In the genomic region with DNA sequence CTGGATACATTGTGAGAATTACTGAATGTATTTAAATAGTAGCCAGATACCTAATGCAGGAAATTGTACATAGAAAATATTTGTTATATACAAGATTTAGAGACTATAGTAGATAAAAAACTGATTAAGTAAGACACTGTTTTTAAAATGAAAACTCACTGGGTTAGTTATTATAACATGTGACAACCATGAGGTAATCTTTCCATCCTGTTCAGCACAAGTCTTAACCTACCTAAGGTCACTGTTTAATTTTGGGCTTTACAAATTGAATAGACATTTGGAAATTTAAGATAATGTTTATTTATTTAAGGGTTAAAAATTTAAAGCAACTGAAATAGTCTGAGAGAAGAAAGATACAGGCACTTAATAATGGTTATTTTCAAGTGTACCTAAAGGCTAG, we compare ENCODE assay signal across 31 cellular contexts.
"Had no signal": no experiment of that assay in that cellular context is flagged by ENCODE, and none has a peak within 500 bp of the region (broad histone marks: within the 10 kb centered on the region; RNA-seq: fewer than 3 reads in every experiment).

No MANE protein-coding gene starts in this region.

- H3K4me3 Mint-ChIP-seq: activated B cell treated with CpG ODN at 0.5 μM for 24 hours; activated CD8-positive, alpha-beta memory T cell treated with anti-CD3 and anti-CD28 coated beads, Interleukin-2, amount 10 ng/mL, durations not matched to agents 7 days and 5 days; activated CD8-positive, alpha-beta T cell treated with anti-CD3 and anti-CD28 coated beads for 36 hours; activated naive CD4-positive, alpha-beta T cell treated with anti-CD3 and anti-CD28 coated beads, Interleukin-2, amount 10 ng/mL, durations not matched to agents 7 days and 5 days; activated naive CD8-positive, alpha-beta T cell treated with anti-CD3 and anti-CD28 coated beads, Interleukin-2, amount 10 ng/mL, durations not matched to agents 7 days and 5 days; activated T-helper 1 cell treated with anti-CD3 and anti-CD28 coated beads, Interleukin-12 subunit alpha, Interleukin-12 subunit beta, Interleukin-2, Interleukin-4 antibody, amounts not matched to agents 30 ng/mL and 10 ng/mL and 1 ng/mL, durations not matched to agents 14 hours and 24 hours and 36 hours; brain; dendritic cell treated with granulocyte-macrophage colony-stimulating factor and Interleukin-4, amounts not matched to agents 40 ng/mL and 50 ng/mL, for 4 days; endodermal cell; T-helper 17 cell; T-helper 2 cell treated with Interferon-gamma antibody and Interleukin-4, amounts not matched to agents 5 μg/mL and 100 μg/mL, for 36 hours had no signal

- H3K27me3 Mint-ChIP-seq: activated B cell treated with CpG ODN at 0.5 μM for 24 hours; activated CD8-positive, alpha-beta memory T cell treated with anti-CD3 and anti-CD28 coated beads, Interleukin-2, amount 10 ng/mL, durations not matched to agents 7 days and 5 days; activated CD8-positive, alpha-beta T cell treated with anti-CD3 and anti-CD28 coated beads for 36 hours; activated naive CD4-positive, alpha-beta T cell treated with anti-CD3 and anti-CD28 coated beads, Interleukin-2, amount 10 ng/mL, durations not matched to agents 7 days and 5 days; activated naive CD8-positive, alpha-beta T cell treated with anti-CD3 and anti-CD28 coated beads, Interleukin-2, amount 10 ng/mL, durations not matched to agents 7 days and 5 days; brain; dendritic cell treated with granulocyte-macrophage colony-stimulating factor and Interleukin-4, amounts not matched to agents 40 ng/mL and 50 ng/mL, for 4 days; T-helper 17 cell had no signal

- H3K27ac Mint-ChIP-seq: activated B cell treated with CpG ODN at 0.5 μM for 24 hours; activated CD8-positive, alpha-beta memory T cell treated with anti-CD3 and anti-CD28 coated beads, Interleukin-2, amount 10 ng/mL, durations not matched to agents 7 days and 5 days; activated CD8-positive, alpha-beta T cell treated with anti-CD3 and anti-CD28 coated beads for 36 hours; activated naive CD4-positive, alpha-beta T cell treated with anti-CD3 and anti-CD28 coated beads, Interleukin-2, amount 10 ng/mL, durations not matched to agents 7 days and 5 days; activated naive CD4-positive, alpha-beta T cell treated with anti-CD3 and anti-CD28 coated beads, Interleukin-2, amount 50 U/mL, for 72 hours; activated naive CD8-positive, alpha-beta T cell treated with anti-CD3 and anti-CD28 coated beads, Interleukin-2, amount 10 ng/mL, durations not matched to agents 7 days and 5 days; activated T-helper 1 cell treated with anti-CD3 and anti-CD28 coated beads, Interleukin-12 subunit alpha, Interleukin-12 subunit beta, Interleukin-2, Interleukin-4 antibody, amounts not matched to agents 30 ng/mL and 10 ng/mL and 1 ng/mL, durations not matched to agents 14 hours and 24 hours and 36 hours; activated T-helper 2 cell treated with anti-CD3 and anti-CD28 coated beads, Interferon-gamma antibody, Interleukin-2, Interleukin-4, amounts not matched to agents 10 μg/mL and 5 μg/mL and 100 μg/mL, durations not matched to agents 14 hours and 24 hours and 36 hours; dendritic cell treated with granulocyte-macrophage colony-stimulating factor and Interleukin-4, amounts not matched to agents 40 ng/mL and 50 ng/mL, for 4 days; endodermal cell; T-helper 2 cell treated with Interferon-gamma antibody and Interleukin-4, amounts not matched to agents 5 μg/mL and 100 μg/mL, for 36 hours had no signal

- DNase-seq: activated B cell treated with CpG ODN at 0.5 μM for 24 hours; activated CD4-positive, alpha-beta T cell treated with anti-CD3 and anti-CD28 coated beads for 48 hours; activated CD4-positive, alpha-beta T cell treated with anti-CD3 and anti-CD28 coated beads, Interleukin-2, amount 50 U/mL, for 1 hour; activated CD4-positive, alpha-beta T cell treated with anti-CD3 and anti-CD28 coated beads, Interleukin-2, amount 50 U/mL, for 48 hours; activated CD8-positive, alpha-beta memory T cell treated with anti-CD3 and anti-CD28 coated beads, Interleukin-2, amount 10 ng/mL, durations not matched to agents 7 days and 5 days; activated CD8-positive, alpha-beta memory T cell treated with anti-CD3 and anti-CD28 coated beads, Interleukin-2, amount 50 U/mL, for 4 hours; activated CD8-positive, alpha-beta T cell treated with anti-CD3 and anti-CD28 coated beads for 36 hours; activated effector memory CD4-positive, alpha-beta T cell treated with anti-CD3 and anti-CD28 coated beads, Interleukin-2, amount 50 U/mL, for 16 hours; activated naive CD4-positive, alpha-beta T cell treated with anti-CD3 and anti-CD28 coated beads, Interleukin-2, amount 10 ng/mL, durations not matched to agents 7 days and 5 days; activated naive CD8-positive, alpha-beta T cell treated with anti-CD3 and anti-CD28 coated beads, Interleukin-2, amount 10 ng/mL, durations not matched to agents 7 days and 5 days; activated T-cell treated with anti-CD3 and anti-CD28 coated beads, Interleukin-2, amount 50 U/mL, for 1 hour; activated T-cell treated with anti-CD3 and anti-CD28 coated beads, Interleukin-2, amount 50 U/mL, for 48 hours; central memory CD4-positive, alpha-beta T cell; cerebellar nuclear complex; colonic mucosa; dorsolateral prefrontal cortex; effector memory CD4-positive, alpha-beta T cell; endodermal cell; foreskin fibroblast; T-helper 1 cell; T-helper 17 cell; T1000; WERI-Rb-1 had no signal

- ATAC-seq: activated CD4-positive, CD25-positive, alpha-beta regulatory T cell treated with anti-CD3 and anti-CD28 coated beads, Interleukin-2, amount 50 U/mL, for 24 hours; activated CD8-positive, alpha-beta memory T cell treated with anti-CD3 and anti-CD28 coated beads, Interleukin-2, amount 10 ng/mL, durations not matched to agents 7 days and 5 days; activated CD8-positive, alpha-beta T cell treated with anti-CD3 and anti-CD28 coated beads for 36 hours; activated naive CD4-positive, alpha-beta T cell treated with anti-CD3 and anti-CD28 coated beads, Interleukin-2, amount 50 U/mL, for 72 hours; esophagus mucosa; T-helper 17 cell had no signal

- H3K9me3 Mint-ChIP-seq: activated B cell treated with CpG ODN at 0.5 μM for 24 hours; activated CD8-positive, alpha-beta T cell treated with anti-CD3 and anti-CD28 coated beads for 36 hours; activated naive CD4-positive, alpha-beta T cell treated with anti-CD3 and anti-CD28 coated beads, Interleukin-2, amount 10 ng/mL, durations not matched to agents 7 days and 5 days; activated naive CD4-positive, alpha-beta T cell treated with anti-CD3 and anti-CD28 coated beads, Interleukin-2, amount 50 U/mL, for 72 hours; activated naive CD8-positive, alpha-beta T cell treated with anti-CD3 and anti-CD28 coated beads, Interleukin-2, amount 10 ng/mL, durations not matched to agents 7 days and 5 days; activated T-helper 1 cell treated with anti-CD3 and anti-CD28 coated beads, Interleukin-12 subunit alpha, Interleukin-12 subunit beta, Interleukin-2, Interleukin-4 antibody, amounts not matched to agents 30 ng/mL and 10 ng/mL and 1 ng/mL, durations not matched to agents 14 hours and 24 hours and 36 hours; activated T-helper 2 cell treated with anti-CD3 and anti-CD28 coated beads, Interferon-gamma antibody, Interleukin-2, Interleukin-4, amounts not matched to agents 10 μg/mL and 5 μg/mL and 100 μg/mL, durations not matched to agents 14 hours and 24 hours and 36 hours; brain; dendritic cell treated with granulocyte-macrophage colony-stimulating factor and Interleukin-4, amounts not matched to agents 40 ng/mL and 50 ng/mL, for 4 days; endodermal cell; T-helper 2 cell treated with Interferon-gamma antibody and Interleukin-4, amounts not matched to agents 5 μg/mL and 100 μg/mL, for 36 hours had no signal
